Comparison of ENCODE assay signal across 12 cellular contexts in the genomic region with DNA sequence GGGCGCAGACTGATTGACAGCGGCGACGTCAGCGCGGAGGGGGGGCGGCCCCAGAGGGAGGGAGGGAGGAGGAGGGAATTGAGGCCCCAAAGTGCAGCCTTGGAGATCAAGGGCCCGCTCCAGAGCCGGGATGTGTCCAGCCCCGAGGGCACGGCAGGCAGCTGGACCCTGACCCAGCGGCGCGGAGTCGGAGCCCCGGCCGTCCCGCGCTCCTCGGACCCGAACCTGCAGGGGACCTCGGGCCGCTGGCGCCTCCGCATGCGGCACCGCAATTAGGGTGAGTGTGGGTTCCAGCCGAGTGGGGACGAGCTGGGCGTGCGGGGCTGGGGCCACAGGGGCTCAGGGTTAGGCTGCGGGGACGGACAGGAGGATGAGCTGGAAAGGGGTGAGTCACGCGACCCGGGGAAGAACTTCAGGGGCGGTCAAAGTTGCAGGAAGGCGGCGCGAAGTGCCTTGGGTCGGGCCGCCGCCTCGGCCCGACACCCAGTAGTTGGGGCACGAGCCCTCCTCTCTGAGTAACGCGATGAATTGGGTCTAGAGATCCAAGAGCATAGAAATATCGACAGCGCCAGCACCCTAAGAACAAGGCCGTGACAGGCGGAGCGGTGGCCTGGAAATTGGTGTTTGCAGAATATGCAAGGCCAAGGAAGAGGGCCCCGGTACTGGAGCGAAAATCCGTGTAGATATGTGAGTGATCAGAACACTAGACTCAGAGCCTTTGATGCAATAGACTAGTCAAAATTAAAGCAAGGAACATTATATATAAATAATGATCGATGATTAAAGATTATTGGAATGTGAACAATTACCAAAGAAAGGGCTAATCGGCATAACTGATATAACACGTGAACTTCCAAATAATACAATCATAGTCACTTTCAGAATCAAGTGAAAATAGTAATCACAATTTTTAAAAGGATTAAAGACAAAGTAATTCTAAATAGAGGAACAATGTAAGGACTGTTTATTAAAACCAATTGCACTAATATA. TPM values are rescaled to one million over a fixed set of nuclear protein-coding genes. Genes with fewer than 3 reads are reported as not detected.
DNase-seq lines count a peak whose midpoint lies in the region; ATAC-seq and TF ChIP-seq lines count a peak whose summit lies in the region.
"Had no signal": no experiment of that assay in that cellular context is flagged by ENCODE, and none has a peak within 500 bp of the region (broad histone marks: within the 10 kb centered on the region; RNA-seq: fewer than 3 reads in every experiment).

A gene (plus strand): TSS at position 122 of the 990 bp plus-strand sequence. CDS start 4,069 bp downstream, outside the sequence.

- peaks cover 97% of the 10 kb centered on the region for H3K27me3 Mint-ChIP-seq in brain

- TF ChIP-seq CTCF in brain (conservative IDR thresholded peaks at IDR 0.05) (no peak), left lung (IDR thresholded peaks at IDR 0.05) (no peak), suprapubic skin (IDR thresholded peaks at IDR 0.05) (no peak)

- peak; percentile 54 for DNase-seq in activated CD8-positive, alpha-beta memory T cell treated with anti-CD3 and anti-CD28 coated beads, Interleukin-2, amount 50 U/mL, for 48 hours
- no peak for DNase-seq in activated CD8-positive, alpha-beta memory T cell treated with anti-CD3 and anti-CD28 coated beads for 24 hours
- DNase-seq in left lung (peak in 1 of 2 donors; percentile 71), suprapubic skin (ENCODE audit: low spot score in 2 of 2) (peak in 1 of 2 donors; percentile 56), C1 segment of cervical spinal cord (lab: John Stamatoyannopoulos, UW) (no peak), GM03348 (ENCODE audit: low spot score) (no peak)
- DNase-seq: body of pancreas, kidney glomerular epithelial cell had no signal

- peak within 1 kb of the TSS; percentile 36 to 86 (median 61) for H3K4me3 Mint-ChIP-seq in brain

- H3K36me3 ChIP-seq in left lung = no peaks in the 10 kb centered on the region
- H3K36me3 ChIP-seq in suprapubic skin = no peaks in the 10 kb centered on the region
- H3K36me3 ChIP-seq: BLaER1 had no signal

- ATAC-seq in left lung (peak; percentile 69), HG03432 (IDR thresholded peaks at IDR 0.05; ENCODE audit: unreplicated experiment) (no peak)

- peak within 1 kb of the TSS; percentile 75 to 86 for H3K27ac ChIP-seq in left lung
- H3K27ac ChIP-seq in suprapubic skin = no peak within 1 kb of the TSS
- H3K27ac ChIP-seq: BLaER1, body of pancreas had no signal

- H3K4me3 ChIP-seq in left lung (peak within 1 kb of the TSS; percentile 30 to 35), suprapubic skin (peak within 1 kb of the TSS; percentile 43)
- H3K4me3 ChIP-seq: BLaER1, body of pancreas had no signal

- H3K4me1 ChIP-seq in left lung (peaks cover 11 to 17% of the 10 kb centered on the region in 2 donors), suprapubic skin (peaks cover 29% of the 10 kb centered on the region)
- H3K4me1 ChIP-seq: BLaER1 had no signal

- intact Hi-C loops in left lung (cut with DNase I) = no loop called here

- WGBS in suprapubic skin = 23% methylated on average over 38 of the region's 59 CpGs

- TF ChIP-seq EP300 in suprapubic skin (IDR thresholded peaks at IDR 0.05) = no peak

- H3K9me3 ChIP-seq in left lung (no peaks in the 10 kb centered on the region), suprapubic skin (no peaks in the 10 kb centered on the region)
- H3K9me3 ChIP-seq: body of pancreas had no signal

- H3K27ac Mint-ChIP-seq in brain = peak within 1 kb of the TSS in 1 of 5 experiments; percentile 67

- H3K27me3 ChIP-seq in left lung (peaks cover 65 to 100% of the 10 kb centered on the region in 2 donors), suprapubic skin (peaks cover 76% of the 10 kb centered on the region)

- H3K36me3 Mint-ChIP-seq in brain = no peaks in the 10 kb centered on the region

- TF ChIP-seq POLR2A in suprapubic skin (IDR thresholded peaks at IDR 0.05) = no peak

- peaks cover 0 to 12% (median 0%) of the 10 kb centered on the region in 5 experiments for H3K9me3 Mint-ChIP-seq in brain

- peaks cover 27% of the 10 kb centered on the region for H3K4me1 Mint-ChIP-seq in brain

RNA-seq across cellular contexts. Expression of the gene that starts here (rescaled TPM):
- polyA plus RNA-seq in brain (ENCODE audit: insufficient read depth, low read depth, low replicate concordance) = not detected
- total RNA-seq in left lung = 10 to 100 TPM; 21.2 to 29.3 TPM
- under 1 TPM in 2 of 4 donors, not detected in 2; 0.30 to 0.56 TPM for total RNA-seq in suprapubic skin
- total RNA-seq: body of pancreas; T-helper 2 cell treated with Interferon-gamma antibody and Interleukin-4, amounts not matched to agents 100 ng/mL and 5 ng/mL, for 36 hours had no signal

Comparison
In these comparisons a context has a peak if more than half of its experiments do, and no peak if none do; other contexts are left out.
1. RNA of the gene that starts here (total RNA-seq): 21.2 to 29.3 TPM in left lung; 0.30 to 0.56 TPM in suprapubic skin; every median in the first group is over 10 times any median in the second.